ENCODE assay signal across 12 cellular contexts in genomic region chr11:33721291-33721840, GRCh38. TPM values are rescaled to one million over a fixed set of nuclear protein-coding genes. Genes with fewer than 3 reads are reported as not detected.
DNase-seq lines count a peak whose midpoint lies in the region; ATAC-seq, FAIRE-seq and TF ChIP-seq lines count a peak whose summit lies in the region.
"Had no signal": no experiment of that assay in that cellular context is flagged by ENCODE, and none has a peak within 500 bp of the region (broad histone marks: within the 10 kb centered on the region; RNA-seq: fewer than 3 reads in every experiment).

No MANE protein-coding gene starts in this region.

- no peak overlapping the region for H3K23ac ChIP-seq in H9 (ENCODE audit: insufficient read length, low read depth, low read length)

- no peak overlapping the region for H3K4me3 ChIP-seq in endothelial cell of umbilical vein (replicated peaks in 1 of 3; ENCODE audit: insufficient read depth in 1 of 3, low read depth in 1 of 3, low read length in 3 of 3)

- H3K36me3 Mint-ChIP-seq in progenitor cell of endocrine pancreas (ENCODE audit: insufficient read depth) (peaks cover 26% of the 10 kb centered on the region), mesothelial cell of epicardium (peaks cover 20% of the 10 kb centered on the region), H9 (ENCODE audit: insufficient read depth in 1 of 3, low read depth in 3 of 3) (peaks cover 0 to 33% (median 31%) of the 10 kb centered on the region in 3 experiments; a peak in 6 of 7 replicates)

- dilution Hi-C loops in endothelial cell of umbilical vein (cut with MboI; ENCODE audit: extremely low pct_ligation_motif_present, low sequenced_read_pairs), result no loop called here

- no peak overlapping the region for H3K18ac ChIP-seq in H9 (ENCODE audit: insufficient read length, low read depth, low read length)

- BruUV-seq in endothelial cell of umbilical vein (replicated peaks; lab: Mats Ljungman, UMichigan), result no TSS peak

- no peak overlapping the region for H2BK120ac ChIP-seq in H9 (ENCODE audit: low read depth, low read length, poor library complexity, severe bottlenecking)

- H3K56ac ChIP-seq in H9 (ENCODE audit: insufficient read length, low read depth, low read length), result no peak overlapping the region

- no peak overlapping the region for H2BK20ac ChIP-seq in H9 (ENCODE audit: low read depth, low read length, poor library complexity, severe bottlenecking)

- TF ChIP-seq POLR2A in endothelial cell of umbilical vein (IDR thresholded peaks at IDR 0.05; ENCODE audit: low read depth, low read length), result no peak

- POLR2A ChIA-PET in endothelial cell of umbilical vein (lab: Charles Lee), result interaction anchor here (0.9 kb wide), 1 partner anchor 16 kb away, joined by 3 read pairs; no protein-coding TSS in a partner anchor

- peaks cover 25 to 39% of the 10 kb centered on the region in 2 experiments for H3K36me3 ChIP-seq in endothelial cell of umbilical vein (ENCODE audit: control insufficient read depth in 2 of 2, extremely low read depth in 1 of 2, insufficient read depth in 2 of 2, low read length in 2 of 2)

- H2AFZ ChIP-seq in endothelial cell of umbilical vein (ENCODE audit: low read depth, low read length), result no peak overlapping the region
- no peak overlapping the region for H2AFZ ChIP-seq in H9 (ENCODE audit: low read length)

- DNase-seq in DMS 273 treated with DMSO at 0.1 percent for 48 hours (lab: John Stamatoyannopoulos, UW), result peak; percentile 26
- DNase-seq in NCI-H446 (lab: John Stamatoyannopoulos, UW), result peak; percentile 59 to 77
- DNase-seq in endothelial cell of umbilical vein (ENCODE audit: low read depth, low spot score), result peak; percentile 91
- DNase-seq in progenitor cell of endocrine pancreas (ENCODE audit: low spot score, unreplicated experiment), result no peak
- DNase-seq in mesothelial cell of epicardium (ENCODE audit: low spot score in 2 of 2, unreplicated experiment in 2 of 2), result no peak
- no peak for DNase-seq in GF-D8 (lab: John Stamatoyannopoulos, UW)
- DNase-seq in H9, result no peak
- DNase-seq: activated T-cell treated with anti-CD3 and anti-CD28 coated beads, Interleukin-2, amount 50 U/mL, for 1 hour; erythroblast; NCI-H187 had no signal

- H4K8ac ChIP-seq in H9 (replicated peaks; ENCODE audit: insufficient read length, low read depth, low read length), result no peak overlapping the region

- H3K9me3 Mint-ChIP-seq in progenitor cell of endocrine pancreas (ENCODE audit: low read depth), result peaks cover 1% of the 10 kb centered on the region
- no peaks in the 10 kb centered on the region for H3K9me3 Mint-ChIP-seq in mesothelial cell of epicardium
- no peaks in the 10 kb centered on the region for H3K9me3 Mint-ChIP-seq in H9

- H3K27ac Mint-ChIP-seq in progenitor cell of endocrine pancreas (peak overlapping the region; percentile 57), mesothelial cell of epicardium (no peak overlapping the region), H9 (no peak overlapping the region; a peak in 1 of 7 replicates)

- peak overlapping the region; percentile 81 for H3K9ac ChIP-seq in endothelial cell of umbilical vein (replicated peaks; ENCODE audit: extremely low read depth, insufficient read depth, low read length)
- H3K9ac ChIP-seq in H9 (ENCODE audit: extremely low read depth, insufficient read length, low read length), result no peak overlapping the region

- TF ChIP-seq CTCF in endothelial cell of umbilical vein (IDR thresholded peaks at IDR 0.05; ENCODE audit: extremely low read depth in 1 of 2, insufficient read depth in 1 of 2, low read depth in 1 of 2, low read length in 2 of 2), result no peak
- TF ChIP-seq CTCF in progenitor cell of endocrine pancreas (IDR thresholded peaks at IDR 0.05; ENCODE audit: unreplicated experiment), result no peak
- no peak for TF ChIP-seq CTCF in mesothelial cell of epicardium (IDR thresholded peaks at IDR 0.05; ENCODE audit: unreplicated experiment)
- no peak for TF ChIP-seq CTCF in H9 (conservative IDR thresholded peaks at IDR 0.05)

- H3K4me3 Mint-ChIP-seq in progenitor cell of endocrine pancreas (ENCODE audit: low read depth) (no peak overlapping the region), mesothelial cell of epicardium (no peak overlapping the region), H9 (no peak overlapping the region)

- H3K79me1 ChIP-seq in H9 (ENCODE audit: insufficient read depth, low read depth, low read length, poor library complexity, severe bottlenecking), result no peaks in the 10 kb centered on the region

- WGBS in H9 (ENCODE audit: extremely low coverage, insufficient read length, low lambda C conversion rate), result no CpG with 5 or more reads among the region's 4 CpGs

- H2BK15ac ChIP-seq in H9 (ENCODE audit: low read depth, low read length), result no peak overlapping the region

- H3K9me3 ChIP-seq in endothelial cell of umbilical vein (replicated peaks; ENCODE audit: control insufficient read depth, insufficient read depth, low read length) (no peaks in the 10 kb centered on the region), H9 (ENCODE audit: control insufficient read depth, low read depth, low read length) (no peaks in the 10 kb centered on the region)

- peaks cover 17% of the 10 kb centered on the region for H3K4me1 Mint-ChIP-seq in progenitor cell of endocrine pancreas (ENCODE audit: low read depth)
- peaks cover 17% of the 10 kb centered on the region for H3K4me1 Mint-ChIP-seq in mesothelial cell of epicardium
- peaks cover 16 to 17% of the 10 kb centered on the region in 2 experiments for H3K4me1 Mint-ChIP-seq in H9

- H3K9me1 ChIP-seq in endothelial cell of umbilical vein (replicated peaks; ENCODE audit: control insufficient read depth, extremely low read depth, insufficient read depth, low read length), result no peaks in the 10 kb centered on the region

- no peaks in the 10 kb centered on the region for H3K27me3 ChIP-seq in endothelial cell of umbilical vein (ENCODE audit: control insufficient read depth in 2 of 2, insufficient read depth in 2 of 2, low read length in 2 of 2)
- no peaks in the 10 kb centered on the region for H3K27me3 ChIP-seq in H9 (ENCODE audit: insufficient read depth, low read length)

- H3K23me2 ChIP-seq in H9 (ENCODE audit: insufficient read length, low read depth, low read length, poor library complexity, severe bottlenecking), result no peaks in the 10 kb centered on the region

- no peak overlapping the region for H3T11ph ChIP-seq in H9 (ENCODE audit: low read length)

- peaks cover 68% of the 10 kb centered on the region for H3K4me1 ChIP-seq in endothelial cell of umbilical vein (ENCODE audit: control insufficient read depth, extremely low read depth, insufficient read depth, low read length)
- H3K4me1 ChIP-seq in H9 (ENCODE audit: insufficient read depth, low read length), result peaks cover 3% of the 10 kb centered on the region; the same call in 1 of the 2 replicates

- no peak overlapping the region for H4K91ac ChIP-seq in H9 (ENCODE audit: insufficient read length, low read depth, low read length)

- H3K4me2 ChIP-seq in endothelial cell of umbilical vein (ENCODE audit: insufficient read depth, low read length) (peak overlapping the region; percentile 60), H9 (ENCODE audit: insufficient read depth, insufficient read length, low read length) (no peak overlapping the region)

- FAIRE-seq in endothelial cell of umbilical vein (lab: Jason Lieb, UNC), result peak; percentile 96

- no peak for ATAC-seq in GM21619 (IDR thresholded peaks at IDR 0.05; ENCODE audit: unreplicated experiment)

- no peak overlapping the region for H3K4ac ChIP-seq in H9 (ENCODE audit: low read depth, low read length)

- H3K14ac ChIP-seq in H9 (ENCODE audit: insufficient read depth, low read length), result no peak overlapping the region

- no peak overlapping the region for H2BK5ac ChIP-seq in H9 (ENCODE audit: insufficient read length, low read length)

- H2BK12ac ChIP-seq in H9 (ENCODE audit: insufficient read length, low read depth, low read length), result no peak overlapping the region

- intact Hi-C loops in endothelial cell of umbilical vein (cut with micrococcal nuclease), result no loop called here

- H4K5ac ChIP-seq in H9 (ENCODE audit: insufficient read length, low read depth, low read length), result no peak overlapping the region

- CTCF ChIA-PET in endothelial cell of umbilical vein (lab: Charles Lee), result interaction anchor here (0.6 to 13.8 kb wide), 5 partner anchors 9 to 21 kb away, joined by 3 to 254 read pairs (median 9); partner anchors contain the start of gene CD59

- H4K20me1 ChIP-seq in endothelial cell of umbilical vein (replicated peaks; ENCODE audit: control insufficient read depth, extremely low read depth, insufficient read depth, low read length) (no peaks in the 10 kb centered on the region), H9 (ENCODE audit: control insufficient read depth, insufficient read depth, insufficient read length) (no peaks in the 10 kb centered on the region)

- H2AK5ac ChIP-seq in H9 (ENCODE audit: insufficient read length, low read length), result no peak overlapping the region

- H3K27ac ChIP-seq in endothelial cell of umbilical vein (ENCODE audit: insufficient read depth, low read depth, low read length), result peak overlapping the region; percentile 99
- no peak overlapping the region for H3K27ac ChIP-seq in H9 (ENCODE audit: insufficient read length, low read depth, low read length)

- H3K79me2 ChIP-seq in endothelial cell of umbilical vein (ENCODE audit: control insufficient read depth, insufficient read depth, low read length) (peaks cover 100% of the 10 kb centered on the region), H9 (ENCODE audit: insufficient read depth, low read length) (no peaks in the 10 kb centered on the region; the same call in 1 of the 2 replicates)

- H3K27me3 Mint-ChIP-seq in progenitor cell of endocrine pancreas (no peaks in the 10 kb centered on the region), mesothelial cell of epicardium (ENCODE audit: low read depth) (no peaks in the 10 kb centered on the region), H9 (ENCODE audit: low read depth) (no peaks in the 10 kb centered on the region)

RNA-seq across cellular contexts. Expression of gene CD59, which starts 14.9 kb away (rescaled TPM):
- total RNA-seq in endothelial cell of umbilical vein, result 1,084 and 1,141 TPM in 2 replicates
- 898 and 992 TPM in 2 replicates for polyA plus RNA-seq in endothelial cell of umbilical vein
- 1,189 and 1,210 TPM in 2 replicates for polyA plus RNA-seq in endothelial cell of umbilical vein (2011; cell fraction: cytosol; rRNA removed)
- polyA plus RNA-seq in endothelial cell of umbilical vein (2011; cell fraction: nucleus; rRNA removed), result 468 and 574 TPM in 2 replicates
- polyA plus RNA-seq in endothelial cell of umbilical vein (2012), result 1,678 and 2,079 TPM in 2 replicates
- 1,358 and 1,650 TPM in 2 replicates for polyA minus RNA-seq in endothelial cell of umbilical vein
- 111 TPM for polyA minus RNA-seq in endothelial cell of umbilical vein (2011; cell fraction: cytosol; rRNA and poly(A)+ RNA removed)
- polyA minus RNA-seq in endothelial cell of umbilical vein (2011; cell fraction: nucleus; rRNA and poly(A)+ RNA removed), result 286 and 554 TPM in 2 replicates
- total RNA-seq in progenitor cell of endocrine pancreas, result 214 and 218 TPM in 2 replicates
- 162 to 176 TPM (median 171 TPM) in 3 replicates for total RNA-seq in mesothelial cell of epicardium
- total RNA-seq in H9 (2021), result 91.5 and 93.2 TPM in 2 replicates

RNA-seq across cellular contexts. Expression of gene C11orf91, which starts 20.7 kb away (rescaled TPM):
- 1.4 and 2.1 TPM in 2 replicates for total RNA-seq in endothelial cell of umbilical vein
- polyA plus RNA-seq in endothelial cell of umbilical vein, result 0.21 and 0.94 TPM in 2 replicates
- polyA plus RNA-seq in endothelial cell of umbilical vein (2011; cell fraction: cytosol; rRNA removed), result 0.12 TPM in 1 of 2 replicates, not detected in the other
- 0.36 and 0.84 TPM in 2 replicates for polyA plus RNA-seq in endothelial cell of umbilical vein (2011; cell fraction: nucleus; rRNA removed)
- polyA plus RNA-seq in endothelial cell of umbilical vein (2012), result 0.48 and 0.59 TPM in 2 replicates
- not detected in 2 replicates for polyA minus RNA-seq in endothelial cell of umbilical vein
- not detected for polyA minus RNA-seq in endothelial cell of umbilical vein (2011; cell fraction: cytosol; rRNA and poly(A)+ RNA removed)
- polyA minus RNA-seq in endothelial cell of umbilical vein (2011; cell fraction: nucleus; rRNA and poly(A)+ RNA removed), result 2.5 and 9.7 TPM in 2 replicates
- total RNA-seq in progenitor cell of endocrine pancreas, result 0.69 and 1.1 TPM in 2 replicates
- 0.57 to 0.65 TPM in 2 of 3 replicates, not detected in the other for total RNA-seq in mesothelial cell of epicardium
- total RNA-seq in H9 (2021), result not detected in 2 replicates
- polyA plus RNA-seq: neural cell had no signal

RNA-seq across cellular contexts. Expression of gene FBXO3, which starts 53.0 kb away (rescaled TPM):
- total RNA-seq in endothelial cell of umbilical vein, result 20.8 and 23.1 TPM in 2 replicates
- 14.9 and 18.0 TPM in 2 replicates for polyA plus RNA-seq in endothelial cell of umbilical vein
- 16.7 and 17.8 TPM in 2 replicates for polyA plus RNA-seq in endothelial cell of umbilical vein (2011; cell fraction: cytosol; rRNA removed)
- polyA plus RNA-seq in endothelial cell of umbilical vein (2011; cell fraction: nucleus; rRNA removed), result 22.7 and 32.5 TPM in 2 replicates
- polyA plus RNA-seq in endothelial cell of umbilical vein (2012), result 22.3 and 24.5 TPM in 2 replicates
- 21.8 and 28.2 TPM in 2 replicates for polyA minus RNA-seq in endothelial cell of umbilical vein
- 18.0 TPM for polyA minus RNA-seq in endothelial cell of umbilical vein (2011; cell fraction: cytosol; rRNA and poly(A)+ RNA removed)
- polyA minus RNA-seq in endothelial cell of umbilical vein (2011; cell fraction: nucleus; rRNA and poly(A)+ RNA removed), result 21.4 and 32.4 TPM in 2 replicates
- total RNA-seq in progenitor cell of endocrine pancreas, result 31.9 and 37.2 TPM in 2 replicates
- total RNA-seq in mesothelial cell of epicardium, result 28.7 to 29.3 TPM (median 28.9 TPM) in 3 replicates
- 18.9 and 20.2 TPM in 2 replicates for total RNA-seq in H9 (2021)

Comparison
In these comparisons a context has a peak if more than half of its experiments do, and no peak if none do; other contexts are left out.
1. DNase-seq: peak in DMS 273 treated with DMSO at 0.1 percent for 48 hours (single experiment), NCI-H446 (2 of 2) and endothelial cell of umbilical vein (single experiment); none in progenitor cell of endocrine pancreas (single experiment), mesothelial cell of epicardium (0 of 2), GF-D8 (single experiment) and H9 (single experiment).